ENCODE assay signal across 1 cellular context in the genomic region with DNA sequence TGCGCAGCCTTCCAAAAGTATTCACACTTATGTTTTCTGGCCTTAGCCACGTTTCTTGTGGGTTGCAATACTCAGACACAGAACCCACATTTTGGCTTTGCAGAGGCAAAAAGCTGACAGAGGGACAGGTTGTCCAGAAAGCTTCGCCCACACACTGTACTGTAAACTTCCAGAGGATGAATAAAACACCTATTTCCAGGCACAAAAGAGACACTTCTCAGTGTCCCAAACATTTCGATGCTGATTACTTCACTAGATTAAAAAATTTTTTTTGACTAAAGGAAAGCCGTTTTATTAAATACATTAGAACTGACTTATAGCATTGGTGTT.
TF ChIP-seq lines count a peak whose summit lies in the region.

No MANE protein-coding gene starts in this region.

TF ChIP-seq in GM12878, 131 proteins besides CTCF, POLR2A, EP300 and RAD21 (continued from another document):
- TF ChIP-seq, protein P1, sequence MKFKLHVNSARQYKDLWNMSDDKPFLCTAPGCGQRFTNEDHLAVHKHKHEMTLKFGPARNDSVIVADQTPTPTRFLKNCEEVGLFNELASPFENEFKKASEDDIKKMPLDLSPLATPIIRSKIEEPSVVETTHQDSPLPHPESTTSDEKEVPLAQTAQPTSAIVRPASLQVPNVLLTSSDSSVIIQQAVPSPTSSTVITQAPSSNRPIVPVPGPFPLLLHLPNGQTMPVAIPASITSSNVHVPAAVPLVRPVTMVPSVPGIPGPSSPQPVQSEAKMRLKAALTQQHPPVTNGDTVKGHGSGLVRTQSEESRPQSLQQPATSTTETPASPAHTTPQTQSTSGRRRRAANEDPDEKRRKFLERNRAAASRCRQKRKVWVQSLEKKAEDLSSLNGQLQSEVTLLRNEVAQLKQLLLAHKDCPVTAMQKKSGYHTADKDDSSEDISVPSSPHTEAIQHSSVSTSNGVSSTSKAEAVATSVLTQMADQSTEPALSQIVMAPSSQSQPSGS (IDR thresholded peaks at IDR 0.05; ENCODE audit: low read length): 0 out of 2 replicates have a peak, but pooled peaks have one; percentile 12
TF ChIP-seq in GM12878: peak in this region for 2.
